Comparison of ENCODE assay signal across 26 cellular contexts in genomic region chr4:112888617-112889016, GRCh38.
DNase-seq lines count a peak whose midpoint lies in the region; TF ChIP-seq lines count a peak whose summit lies in the region.
"Had no signal": no experiment of that assay in that cellular context is flagged by ENCODE, and none has a peak within 500 bp of the region (broad histone marks: within the 10 kb centered on the region; RNA-seq: fewer than 3 reads in every experiment).

No MANE protein-coding gene starts in this region.

- H3K36me3 ChIP-seq in ACC112 (ENCODE audit: insufficient read depth, low read length): no peaks in the 10 kb centered on the region
- H3K36me3 ChIP-seq in SJCRH30: no peaks in the 10 kb centered on the region; the same call in 1 of the 2 replicates
- H3K36me3 ChIP-seq: BE2C, tibial artery had no signal

- H3K79me2 ChIP-seq in ACC112 (ENCODE audit: control insufficient read depth, insufficient read depth, low read length, unreplicated experiment): no peaks in the 10 kb centered on the region

- H3K4me1 Mint-ChIP-seq in glutamatergic neuron (ENCODE audit: low read depth, unreplicated experiment): peaks cover 54% of the 10 kb centered on the region
- H3K4me1 Mint-ChIP-seq: CD8-positive, alpha-beta memory T cell; central memory CD8-positive, alpha-beta T cell had no signal

- H3K9me3 Mint-ChIP-seq in glutamatergic neuron (ENCODE audit: unreplicated experiment): peaks cover 12% of the 10 kb centered on the region
- H3K9me3 Mint-ChIP-seq: CD8-positive, alpha-beta memory T cell; central memory CD8-positive, alpha-beta T cell; H9; stimulated activated naive CD8-positive, alpha-beta T cell treated with anti-CD3 and anti-CD28 coated beads, Interleukin-15, Interleukin-2, amounts not matched to agents 100 ng/mL and 50 ng/mL, for 24 hours had no signal

- no peaks in the 10 kb centered on the region for H3K9me3 ChIP-seq in SJCRH30 (replicated peaks)
- H3K9me3 ChIP-seq: A549, BE2C, tibial artery had no signal

- no peaks in the 10 kb centered on the region for H3K27me3 Mint-ChIP-seq in glutamatergic neuron (ENCODE audit: unreplicated experiment)
- H3K27me3 Mint-ChIP-seq: central memory CD8-positive, alpha-beta T cell had no signal

- peak; percentile 22 to 63 for DNase-seq in SJCRH30
- DNase-seq in glutamatergic neuron: no peak
- peak; percentile 85 for DNase-seq in putamen (ENCODE audit: low spot score)
- DNase-seq in epidermal melanocyte (ENCODE audit: insufficient read length, low spot score): no peak
- no peak for DNase-seq in AML-193 (lab: John Stamatoyannopoulos, UW)
- DNase-seq in activated CD4-positive, CD25-positive, alpha-beta regulatory T cell treated with anti-CD3 and anti-CD28 coated beads, Interleukin-2, amount 50 U/mL, for 72 hours: no peak
- no peak for DNase-seq in NK-92 (lab: John Stamatoyannopoulos, UW; ENCODE audit: unreplicated experiment)
- DNase-seq: activated CD8-positive, alpha-beta T cell treated with anti-CD3 and anti-CD28 coated beads, Interleukin-2, amount 10 ng/mL, durations not matched to agents 7 days and 5 days; activated effector memory CD4-positive, alpha-beta T cell treated with Interleukin-2 at 50 U/mL for 16 hours; activated T-cell treated with anti-CD3 and anti-CD28 coated beads for 4 hours; BE2C; CD8-positive, alpha-beta memory T cell; H9; kidney glomerular epithelial cell; NCI-H1092; NCI-H187 treated with DMSO at 0.1 percent for 48 hours; RPMI8226; small intestine; T-helper 2 cell; tibial artery had no signal

- H3K27ac ChIP-seq in ACC112 (ENCODE audit: low read depth, low read length): no peak overlapping the region
- H3K27ac ChIP-seq in SJCRH30: peak overlapping the region; percentile 91
- H3K27ac ChIP-seq: A549, SK-N-MC, tibial artery had no signal

- H3K4me3 ChIP-seq in ACC112 (ENCODE audit: low read depth, low read length) (no peak overlapping the region), SJCRH30 (no peak overlapping the region)
- H3K4me3 ChIP-seq: A549 had no signal

- peak overlapping the region; percentile 40 for H2AFZ ChIP-seq in ACC112 (ENCODE audit: low read length, unreplicated experiment)

- peak overlapping the region; percentile 81 for H3K4me3 Mint-ChIP-seq in glutamatergic neuron (ENCODE audit: unreplicated experiment)
- H3K4me3 Mint-ChIP-seq: activated CD8-positive, alpha-beta T cell treated with anti-CD3 and anti-CD28 coated beads, Interleukin-2, amount 10 ng/mL, durations not matched to agents 7 days and 5 days; activated naive CD8-positive, alpha-beta T cell; CD8-positive, alpha-beta memory T cell; central memory CD8-positive, alpha-beta T cell; H9; stimulated activated naive CD8-positive, alpha-beta T cell treated with anti-CD3 and anti-CD28 coated beads, Interleukin-15, Interleukin-2, amounts not matched to agents 100 ng/mL and 50 ng/mL, for 24 hours had no signal

- no peaks in the 10 kb centered on the region for H3K27me3 ChIP-seq in ACC112 (ENCODE audit: insufficient read depth, low read length)
- H3K27me3 ChIP-seq in SJCRH30: no peaks in the 10 kb centered on the region
- H3K27me3 ChIP-seq: BE2C, tibial artery had no signal

- peaks cover 9% of the 10 kb centered on the region for H3K4me1 ChIP-seq in ACC112 (ENCODE audit: control insufficient read depth, insufficient read depth, low read length, unreplicated experiment)
- peaks cover 23% of the 10 kb centered on the region for H3K4me1 ChIP-seq in SJCRH30
- H3K4me1 ChIP-seq: A549 had no signal

- H3K27ac Mint-ChIP-seq in glutamatergic neuron (ENCODE audit: unreplicated experiment): peak overlapping the region; percentile 96
- H3K27ac Mint-ChIP-seq: activated CD8-positive, alpha-beta T cell treated with anti-CD3 and anti-CD28 coated beads, Interleukin-2, amount 10 ng/mL, durations not matched to agents 7 days and 5 days; activated naive CD8-positive, alpha-beta T cell; CD8-positive, alpha-beta memory T cell; stimulated activated naive CD8-positive, alpha-beta T cell treated with anti-CD3 and anti-CD28 coated beads, Interleukin-15, Interleukin-2, amounts not matched to agents 100 ng/mL and 50 ng/mL, for 24 hours had no signal

- TF ChIP-seq CTCF in glutamatergic neuron (IDR thresholded peaks at IDR 0.05; ENCODE audit: partially characterized antibody, unreplicated experiment): no peak

- no peaks in the 10 kb centered on the region for H3K36me3 Mint-ChIP-seq in glutamatergic neuron (ENCODE audit: unreplicated experiment)
- H3K36me3 Mint-ChIP-seq: activated naive CD8-positive, alpha-beta T cell; CD8-positive, alpha-beta memory T cell had no signal

Comparison
In these comparisons a context has a peak if more than half of its experiments do, and no peak if none do; other contexts are left out.
1. DNase-seq: peak in SJCRH30 (2 of 2) and putamen (single experiment); none in glutamatergic neuron (single experiment), epidermal melanocyte (single experiment), AML-193 (0 of 2), activated CD4-positive, CD25-positive, alpha-beta regulatory T cell treated with anti-CD3 and anti-CD28 coated beads, Interleukin-2, amount 50 U/mL, for 72 hours (single experiment) and NK-92 (single experiment).